In the genomic region with DNA sequence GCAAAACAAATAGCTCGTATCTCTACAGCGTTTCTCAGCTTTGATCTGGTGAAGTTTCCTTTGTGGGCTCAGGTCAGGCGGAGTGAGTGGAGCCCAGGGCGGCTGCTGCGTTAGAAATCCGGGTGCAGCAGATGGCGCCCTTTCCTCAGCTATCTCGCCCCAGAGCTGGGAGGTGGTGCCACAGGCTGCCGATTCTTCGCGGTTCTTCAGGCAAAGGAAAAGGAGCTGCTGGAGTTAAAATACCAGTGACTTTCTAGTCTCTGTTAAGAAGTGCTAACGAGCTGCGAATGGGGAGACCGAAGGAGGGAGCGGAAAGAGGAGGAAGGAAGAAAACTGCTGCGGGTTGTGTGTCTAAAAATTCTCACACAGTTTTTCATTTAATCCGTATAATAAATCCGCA, we compare ENCODE assay signal across 8 cellular contexts.
DNase-seq lines count a peak whose midpoint lies in the region; ATAC-seq and TF ChIP-seq lines count a peak whose summit lies in the region.

No MANE protein-coding gene starts in this region.

- no peak overlapping the region for H3K27ac ChIP-seq in GM23338 (ENCODE audit: low read depth)
- no peak overlapping the region for H3K27ac ChIP-seq in liver (ENCODE audit: low read depth in 1 of 2, low read length in 2 of 2)

- H3K9ac ChIP-seq in liver (ENCODE audit: low read depth in 1 of 2, low read length in 2 of 2), result peak overlapping the region in 1 of 2 donors; percentile 6

- DNase-seq in G401 (ENCODE audit: low spot score) (peak; percentile 88), GM23338 (ENCODE audit: low spot score) (peak; percentile 94), LHCN-M2 (ENCODE audit: low read depth) (peak; percentile 53), cerebellar cortex (ENCODE audit: low spot score) (peak; percentile 86)
- peak; percentile 19 to 39 (median 22) for DNase-seq in stimulated activated CD4-positive, alpha-beta T cell treated with anti-CD3 and anti-CD28 coated beads, TNF-alpha, amount 100 ng/mL, for 4 hours (ENCODE audit: low read depth in 3 of 3)

- TF ChIP-seq CTCF in GM23338 (conservative IDR thresholded peaks at IDR 0.05; ENCODE audit: low read depth in 2 of 2) (peak; percentile 87 to 97), liver (IDR thresholded peaks at IDR 0.05; ENCODE audit: low read depth, low read length, missing input control) (peak; percentile 74)

- no peaks in the 10 kb centered on the region for H3K9me3 Mint-ChIP-seq in GM23338

- 0 out of 2 replicates have a peak overlapping the region, but pooled peaks have one; percentile 20 for H2AFZ ChIP-seq in GM23338

- H3K4me3 ChIP-seq in GM23338 (peak overlapping the region; percentile 31; the same call in 1 of the 2 replicates), liver (ENCODE audit: low read depth in 1 of 3, low read length in 3 of 3) (peak overlapping the region in 1 of 3 donors; percentile 30)

- peak; percentile 99 for ATAC-seq in GM23338
- peak; percentile 73 to 81 for ATAC-seq in activated CD4-positive, CD25-positive, alpha-beta regulatory T cell treated with anti-CD3 and anti-CD28 coated beads, Interleukin-2, amount 50 U/mL, for 24 hours
- no peak for ATAC-seq in HG03196 (IDR thresholded peaks at IDR 0.05; ENCODE audit: unreplicated experiment)

- no peaks in the 10 kb centered on the region for H3K36me3 ChIP-seq in GM23338 (ENCODE audit: insufficient read depth)
- no peaks in the 10 kb centered on the region for H3K36me3 ChIP-seq in liver (ENCODE audit: control insufficient read depth in 4 of 4, insufficient read depth in 3 of 4, low read depth in 1 of 4, low read length in 3 of 4)

- in situ Hi-C loops in G401 (cut with HindIII; ENCODE audit: low sequenced_read_pairs), result no loop called here

- H3K4me1 ChIP-seq in GM23338 (ENCODE audit: insufficient read depth) (no peaks in the 10 kb centered on the region; the same call in 1 of the 2 replicates), liver (ENCODE audit: control insufficient read depth in 4 of 4, insufficient read depth in 4 of 4, low read length in 3 of 4) (peaks cover 0 to 6% (median 1%) of the 10 kb centered on the region in 4 donors)

- H4K20me1 ChIP-seq in GM23338 (replicated peaks; ENCODE audit: insufficient read depth), result no peaks in the 10 kb centered on the region

- peak overlapping the region; percentile 52; the same call in 2 of the 3 replicates for H3K4me3 Mint-ChIP-seq in GM23338

- H3F3A ChIP-seq in GM23338 (replicated peaks; ENCODE audit: low read depth), result no peaks in the 10 kb centered on the region

- H3K4me2 ChIP-seq in GM23338, result peak overlapping the region; percentile 58; the same call in 1 of the 2 replicates

- no peak overlapping the region for H3K27ac Mint-ChIP-seq in GM23338

- no peaks in the 10 kb centered on the region for H3K9me3 ChIP-seq in liver (ENCODE audit: control insufficient read depth in 4 of 4, low read length in 3 of 4)

- H3K36me3 Mint-ChIP-seq in GM23338 (ENCODE audit: low read depth), result no peaks in the 10 kb centered on the region

- peak; percentile 97 to 98 for TF ChIP-seq RAD21 in liver (IDR thresholded peaks at IDR 0.05)

- peaks cover 12% of the 10 kb centered on the region for H3K4me1 Mint-ChIP-seq in GM23338

- H3K79me2 ChIP-seq in GM23338 (replicated peaks; ENCODE audit: insufficient read depth), result no peaks in the 10 kb centered on the region

- WGBS in liver, result 4% methylated on average over 18 of the region's 18 CpGs

- H3K9me2 ChIP-seq in GM23338 (ENCODE audit: insufficient read depth), result no peaks in the 10 kb centered on the region

- H3K27me3 ChIP-seq in GM23338 (ENCODE audit: insufficient read depth), result no peaks in the 10 kb centered on the region
- H3K27me3 ChIP-seq in liver (ENCODE audit: control insufficient read depth in 4 of 4, insufficient read depth in 4 of 4, low read length in 3 of 4), result no peaks in the 10 kb centered on the region

- H3K27me3 Mint-ChIP-seq in GM23338 (ENCODE audit: insufficient read depth, low read depth, poor library complexity), result peaks cover 2% of the 10 kb centered on the region

TF ChIP-seq in GM23338, 12 proteins besides CTCF, POLR2A, EP300 and RAD21:
- no peak for TF ChIP-seq EZH2 (IDR thresholded peaks at IDR 0.05; ENCODE audit: low read depth, unreplicated experiment)
- TF ChIP-seq POLR2AphosphoS5 (IDR thresholded peaks at IDR 0.05; ENCODE audit: low read depth), result no peak
- TF ChIP-seq NANOG (IDR thresholded peaks at IDR 0.05; ENCODE audit: borderline replicate concordance), result 0 out of 2 replicates have a peak, but pooled peaks have one; percentile 6
- no peak for TF ChIP-seq EZH2phosphoT487 (IDR thresholded peaks at IDR 0.05; ENCODE audit: unreplicated experiment)

TF ChIP-seq in liver, 16 proteins besides CTCF, POLR2A, EP300 and RAD21:
- TF ChIP-seq NR2F2 (IDR thresholded peaks at IDR 0.05) (no peak), FOXA2 (IDR thresholded peaks at IDR 0.05) (no peak), RXRA (IDR thresholded peaks at IDR 0.05) (peak in 1 of 2 donors; percentile 8)

Comparison
In these comparisons a context has a peak if more than half of its experiments do, and no peak if none do; other contexts are left out.
1. DNase-seq: peak in every context shown above with its lines; median percentile 94 in GM23338; 88 in G401; 86 in cerebellar cortex; 53 in LHCN-M2; 22 in stimulated activated CD4-positive, alpha-beta T cell treated with anti-CD3 and anti-CD28 coated beads, TNF-alpha, amount 100 ng/mL, for 4 hours.